ENCODE assay signal across 22 cellular contexts in genomic region chr17:28960256-28961106, GRCh38. TPM values are rescaled to one million over a fixed set of nuclear protein-coding genes. Genes with fewer than 3 reads are reported as not detected.
"Had no signal": no experiment of that assay in that cellular context is flagged by ENCODE, and none has a peak within 500 bp of the region (broad histone marks: within the 10 kb centered on the region; RNA-seq: fewer than 3 reads in every experiment).

No MANE protein-coding gene starts in this region.

- ATAC-seq: activated CD4-positive, alpha-beta T cell treated with anti-CD3 and anti-CD28 coated beads for 36 hours; activated CD8-positive, alpha-beta memory T cell treated with anti-CD3 and anti-CD28 coated beads, Interleukin-2, amount 10 ng/mL, durations not matched to agents 7 days and 5 days; foreskin keratinocyte; naive thymus-derived CD8-positive, alpha-beta T cell; pancreas; WTC11 had no signal

- H3K36me3 ChIP-seq: colonic mucosa, pancreas, thyroid gland had no signal

- H3K4me1 ChIP-seq: colonic mucosa, pancreas, thyroid gland had no signal

- DNase-seq: activated CD4-positive, alpha-beta memory T cell treated with anti-CD3 and anti-CD28 coated beads, Interleukin-2, amount 10 ng/mL, durations not matched to agents 7 days and 5 days; activated CD4-positive, alpha-beta T cell treated with anti-CD3 and anti-CD28 coated beads for 36 hours; activated CD8-positive, alpha-beta memory T cell treated with anti-CD3 and anti-CD28 coated beads, Interleukin-2, amount 10 ng/mL, durations not matched to agents 7 days and 5 days; activated naive CD4-positive, alpha-beta T cell treated with Interleukin-2 at 50 U/mL for 16 hours; caudate nucleus; colonic mucosa; foreskin keratinocyte; glutamatergic neuron; mesenchymal stem cell; stimulated activated CD4-positive, alpha-beta T cell treated with anti-CD3 and anti-CD28 coated beads, Interleukin-2, amount 100 ng/mL, for 24 hours; stimulated activated naive CD4-positive, alpha-beta T cell treated with Interleukin-2 at 50 U/mL for 16 hours; thyroid gland had no signal

- H3K27ac ChIP-seq: colonic mucosa, foreskin keratinocyte, pancreas, thyroid gland had no signal

- H3K4me3 ChIP-seq: colonic mucosa, pancreas, thyroid gland had no signal

- H3K27me3 ChIP-seq: colonic mucosa, pancreas, thyroid gland had no signal

- H3K9me3 ChIP-seq: colonic mucosa, pancreas, thyroid gland had no signal

- FAIRE-seq: pancreas, TTC549 had no signal

RNA-seq across cellular contexts. Expression of gene SEZ6, which starts 45.4 kb away (rescaled TPM):
- total RNA-seq: activated CD4-positive, alpha-beta memory T cell treated with anti-CD3 and anti-CD28 coated beads, Interleukin-2, amount 10 ng/mL, durations not matched to agents 7 days and 5 days; activated CD4-positive, alpha-beta T cell treated with anti-CD3 and anti-CD28 coated beads for 36 hours; activated CD8-positive, alpha-beta memory T cell treated with anti-CD3 and anti-CD28 coated beads, Interleukin-2, amount 10 ng/mL, durations not matched to agents 7 days and 5 days; activated T-helper 2 cell treated with anti-CD3 and anti-CD28 coated beads, Interferon-gamma antibody, Interleukin-2, Interleukin-4, amounts not matched to agents 10 μg/mL and 5 μg/mL and 100 μg/mL, durations not matched to agents 14 hours and 24 hours and 36 hours; epithelial cell of proximal tubule; fibroblast of lung; foreskin keratinocyte; kidney epithelial cell; liver; naive thymus-derived CD8-positive, alpha-beta T cell; subcutaneous adipose tissue; thyroid gland had no signal
- polyA plus RNA-seq: fibroblast of lung, foreskin keratinocyte had no signal
